In genomic region chr11:66119348-66120133, GRCh38 we compare ENCODE assay signal across 9 cellular contexts. TPM values are rescaled to one million over a fixed set of nuclear protein-coding genes. Genes with fewer than 3 reads are reported as not detected.
A peak's percentile ranks its signal among the peaks of the same experiment; 100 is the strongest.
DNase-seq lines count a peak whose midpoint lies in the region; ATAC-seq, FAIRE-seq and TF ChIP-seq lines count a peak whose summit lies in the region.
"Had no signal": no experiment of that assay in that cellular context is flagged by ENCODE, and none has a peak within 500 bp of the region (broad histone marks: within the 10 kb centered on the region; RNA-seq: fewer than 3 reads in every experiment).

No MANE protein-coding gene starts in this region.

- TF ChIP-seq CTCF in astrocyte (IDR thresholded peaks at IDR 0.05; ENCODE audit: insufficient read depth, low read depth, low read length) (no peak), upper lobe of right lung (IDR thresholded peaks at IDR 0.05) (no peak)

- H3K4me2 ChIP-seq in astrocyte (ENCODE audit: low read length) = peak overlapping the region; percentile 64

- no peaks in the 10 kb centered on the region for H3K27me3 Mint-ChIP-seq in activated naive CD4-positive, alpha-beta T cell treated with anti-CD3 and anti-CD28 coated beads for 36 hours (ENCODE audit: low read depth)
- no peaks in the 10 kb centered on the region for H3K27me3 Mint-ChIP-seq in activated naive CD4-positive, alpha-beta T cell treated with anti-CD3 and anti-CD28 coated beads, Interleukin-2, amount 10 ng/mL, durations not matched to agents 7 days and 5 days
- no peaks in the 10 kb centered on the region for H3K27me3 Mint-ChIP-seq in astrocyte (ENCODE audit: low read depth, unreplicated experiment)

- intact Hi-C loops in activated naive CD4-positive, alpha-beta T cell treated with anti-CD3 and anti-CD28 coated beads for 36 hours (cut with micrococcal nuclease) = no loop called here
- intact Hi-C loops in upper lobe of right lung (cut with DNase I) = no loop called here

- H3K36me3 ChIP-seq in astrocyte (ENCODE audit: insufficient read depth, low read length) (no peaks in the 10 kb centered on the region), upper lobe of right lung (no peaks in the 10 kb centered on the region)

- H3K27me3 ChIP-seq in astrocyte (ENCODE audit: insufficient read depth, low read length) (no peaks in the 10 kb centered on the region), upper lobe of right lung (no peaks in the 10 kb centered on the region)

- H3K4me3 ChIP-seq in astrocyte (ENCODE audit: insufficient read depth, low read depth, low read length) (peak overlapping the region; percentile 1), upper lobe of right lung (no peak overlapping the region)

- H3K4me3 Mint-ChIP-seq in activated naive CD4-positive, alpha-beta T cell treated with anti-CD3 and anti-CD28 coated beads for 36 hours = no peak overlapping the region
- no peak overlapping the region for H3K4me3 Mint-ChIP-seq in activated naive CD4-positive, alpha-beta T cell treated with anti-CD3 and anti-CD28 coated beads, Interleukin-2, amount 10 ng/mL, durations not matched to agents 7 days and 5 days
- no peak overlapping the region for H3K4me3 Mint-ChIP-seq in astrocyte (ENCODE audit: unreplicated experiment)
- H3K4me3 Mint-ChIP-seq: T-helper 1 cell treated with Interleukin-12 subunit alpha and Interleukin-12 subunit beta and Interleukin-4 antibody, amounts not matched to agents 30 μg/mL and 1 μg/mL, for 36 hours had no signal

- CTCF ChIA-PET in activated naive CD4-positive, alpha-beta T cell treated with anti-CD3 and anti-CD28 coated beads for 36 hours (lab: Charles Lee) = interaction anchor here (0.9 to 2.9 kb wide), 3 partner anchors 12 to 51 kb away, joined by 3 to 11 read pairs (median 10); no protein-coding TSS in a partner anchor
- CTCF ChIA-PET in activated naive CD4-positive, alpha-beta T cell treated with anti-CD3 and anti-CD28 coated beads, Interleukin-2, amount 10 ng/mL, durations not matched to agents 7 days and 5 days (lab: Charles Lee) = interaction anchor here (1.7 kb wide), 1 partner anchor 75 kb away, joined by 4 read pairs; no protein-coding TSS in a partner anchor

- no peaks in the 10 kb centered on the region for H4K20me1 ChIP-seq in astrocyte (ENCODE audit: insufficient read depth, low read length)

- H3K4me1 Mint-ChIP-seq in activated naive CD4-positive, alpha-beta T cell treated with anti-CD3 and anti-CD28 coated beads for 36 hours (ENCODE audit: low read depth) = peaks cover 83% of the 10 kb centered on the region
- peaks cover 79% of the 10 kb centered on the region for H3K4me1 Mint-ChIP-seq in activated naive CD4-positive, alpha-beta T cell treated with anti-CD3 and anti-CD28 coated beads, Interleukin-2, amount 10 ng/mL, durations not matched to agents 7 days and 5 days
- peaks cover 73% of the 10 kb centered on the region for H3K4me1 Mint-ChIP-seq in astrocyte (ENCODE audit: low read depth, unreplicated experiment)

- peak overlapping the region; percentile 69 for H3K9ac ChIP-seq in astrocyte (ENCODE audit: low read length)

- H2AFZ ChIP-seq in astrocyte (ENCODE audit: low read depth, low read length) = no peak overlapping the region

- FAIRE-seq in astrocyte (lab: Jason Lieb, UNC) (peak; percentile 52), GM19239 (lab: Jason Lieb, UNC) (no peak)

- no peak for DNase-seq in activated naive CD4-positive, alpha-beta T cell treated with anti-CD3 and anti-CD28 coated beads for 36 hours
- no peak for DNase-seq in activated naive CD4-positive, alpha-beta T cell treated with anti-CD3 and anti-CD28 coated beads, Interleukin-2, amount 10 ng/mL, durations not matched to agents 7 days and 5 days
- peak; percentile 90 for DNase-seq in astrocyte (ENCODE audit: low read depth)
- DNase-seq in islet precursor cell = peak; percentile 92
- DNase-seq in upper lobe of right lung = no peak
- DNase-seq in NCI-H146 treated with DMSO at 0.1 percent for 48 hours (lab: John Stamatoyannopoulos, UW; ENCODE audit: unreplicated experiment) = no peak
- no peak for DNase-seq in NCI-H2196 (lab: John Stamatoyannopoulos, UW; ENCODE audit: unreplicated experiment)
- DNase-seq in GM19239 (ENCODE audit: insufficient read length, low spot score) = no peak

- H3K27ac ChIP-seq in astrocyte (ENCODE audit: low read depth, low read length) (peak overlapping the region; percentile 91), upper lobe of right lung (peak overlapping the region; percentile 36)

- H3K79me2 ChIP-seq in astrocyte (ENCODE audit: insufficient read depth, low read length) = peaks cover 70% of the 10 kb centered on the region

- no peaks in the 10 kb centered on the region for H3K9me3 ChIP-seq in astrocyte (ENCODE audit: insufficient read depth, low read depth, low read length)
- H3K9me3 ChIP-seq in upper lobe of right lung = no peaks in the 10 kb centered on the region

- H3K36me3 Mint-ChIP-seq in activated naive CD4-positive, alpha-beta T cell treated with anti-CD3 and anti-CD28 coated beads for 36 hours (ENCODE audit: low read depth) = no peaks in the 10 kb centered on the region
- peaks cover 16% of the 10 kb centered on the region for H3K36me3 Mint-ChIP-seq in activated naive CD4-positive, alpha-beta T cell treated with anti-CD3 and anti-CD28 coated beads, Interleukin-2, amount 10 ng/mL, durations not matched to agents 7 days and 5 days
- peaks cover 1% of the 10 kb centered on the region for H3K36me3 Mint-ChIP-seq in astrocyte (ENCODE audit: low read depth, unreplicated experiment)

- H3K27ac Mint-ChIP-seq in activated naive CD4-positive, alpha-beta T cell treated with anti-CD3 and anti-CD28 coated beads for 36 hours = peak overlapping the region; percentile 1
- no peak overlapping the region for H3K27ac Mint-ChIP-seq in activated naive CD4-positive, alpha-beta T cell treated with anti-CD3 and anti-CD28 coated beads, Interleukin-2, amount 10 ng/mL, durations not matched to agents 7 days and 5 days
- H3K27ac Mint-ChIP-seq in astrocyte (ENCODE audit: unreplicated experiment) = peak overlapping the region; percentile 98
- H3K27ac Mint-ChIP-seq: T-helper 1 cell treated with Interleukin-12 subunit alpha and Interleukin-12 subunit beta and Interleukin-4 antibody, amounts not matched to agents 30 μg/mL and 1 μg/mL, for 36 hours had no signal

- no peaks in the 10 kb centered on the region for H3K9me3 Mint-ChIP-seq in activated naive CD4-positive, alpha-beta T cell treated with anti-CD3 and anti-CD28 coated beads for 36 hours
- no peaks in the 10 kb centered on the region for H3K9me3 Mint-ChIP-seq in activated naive CD4-positive, alpha-beta T cell treated with anti-CD3 and anti-CD28 coated beads, Interleukin-2, amount 10 ng/mL, durations not matched to agents 7 days and 5 days
- no peaks in the 10 kb centered on the region for H3K9me3 Mint-ChIP-seq in astrocyte (ENCODE audit: unreplicated experiment)
- H3K9me3 Mint-ChIP-seq: T-helper 1 cell treated with Interleukin-12 subunit alpha and Interleukin-12 subunit beta and Interleukin-4 antibody, amounts not matched to agents 30 μg/mL and 1 μg/mL, for 36 hours had no signal

- H3K4me1 ChIP-seq in astrocyte (ENCODE audit: insufficient read depth, low read length) (peaks cover 52% of the 10 kb centered on the region), upper lobe of right lung (peaks cover 37% of the 10 kb centered on the region)

- ATAC-seq in upper lobe of right lung = no peak

RNA-seq across cellular contexts. Expression of gene PACS1, which starts 49.5 kb away (rescaled TPM):
- total RNA-seq in activated naive CD4-positive, alpha-beta T cell treated with anti-CD3 and anti-CD28 coated beads for 36 hours = 10 to 100 TPM; 77.8 to 80.7 TPM
- total RNA-seq in astrocyte (86.0 and 86.9 TPM in 2 replicates), upper lobe of right lung (55.9 TPM)

Comparison
In these comparisons a context has a peak if more than half of its experiments do, and no peak if none do; other contexts are left out.
1. DNase-seq: peak in astrocyte (single experiment) and islet precursor cell (single experiment); none in activated naive CD4-positive, alpha-beta T cell treated with anti-CD3 and anti-CD28 coated beads for 36 hours (single experiment), activated naive CD4-positive, alpha-beta T cell treated with anti-CD3 and anti-CD28 coated beads, Interleukin-2, amount 10 ng/mL, durations not matched to agents 7 days and 5 days (single experiment), upper lobe of right lung (single experiment), NCI-H146 treated with DMSO at 0.1 percent for 48 hours (single experiment), NCI-H2196 (single experiment) and GM19239 (single experiment).